Comparison of ENCODE assay signal across 8 cellular contexts in genomic region chr7:149125864-149126661, GRCh38. TPM values are rescaled to one million over a fixed set of nuclear protein-coding genes. Genes with fewer than 3 reads are reported as not detected.
DNase-seq lines count a peak whose midpoint lies in the region; ATAC-seq and TF ChIP-seq lines count a peak whose summit lies in the region.

A gene with protein sequence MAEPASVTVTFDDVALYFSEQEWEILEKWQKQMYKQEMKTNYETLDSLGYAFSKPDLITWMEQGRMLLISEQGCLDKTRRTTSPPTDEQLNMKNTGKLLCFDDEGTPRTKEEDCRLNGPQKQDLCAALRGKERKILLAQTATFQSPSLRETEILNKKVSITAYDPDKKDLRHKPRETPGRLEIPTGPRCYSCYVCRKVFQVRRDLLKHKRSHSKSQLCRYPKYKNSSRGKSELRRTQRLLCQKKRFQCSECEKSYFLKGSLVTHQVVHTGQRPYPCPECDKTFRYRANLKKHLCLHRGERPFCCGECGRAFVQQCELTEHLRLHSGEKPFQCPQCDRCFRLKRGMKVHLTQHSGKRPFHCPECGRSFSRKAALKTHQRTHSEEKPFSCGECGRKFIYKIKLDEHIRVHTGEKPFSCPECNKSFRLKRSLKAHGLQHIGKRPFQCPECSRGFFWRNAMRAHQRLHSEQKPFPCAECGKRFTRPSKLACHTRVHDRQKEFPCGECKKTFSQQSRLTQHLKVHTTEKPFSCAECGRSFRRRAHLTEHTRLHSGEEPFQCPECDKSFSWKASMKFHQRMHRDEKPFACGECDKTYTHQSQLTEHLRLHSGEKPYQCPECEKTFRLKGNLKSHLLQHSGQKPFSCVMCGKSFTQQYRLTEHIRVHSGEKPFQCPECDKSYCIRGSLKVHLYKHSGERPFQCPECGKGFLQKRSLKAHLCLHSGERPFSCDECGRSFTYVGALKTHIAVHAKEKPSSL (minus strand): TSS chr7:149126324. CDS start chr7:149126213, 111 bp downstream.

- peak; percentile 74 for DNase-seq in GF-D8 (lab: John Stamatoyannopoulos, UW)
- DNase-seq in HAP-1 (ENCODE audit: low spot score in 2 of 2) = peak; percentile 78 to 94
- DNase-seq in M059J (ENCODE audit: low read depth) = peak; percentile 90
- peak; percentile 38 for DNase-seq in SHP77 treated with DMSO at 0.1 percent for 48 hours (lab: John Stamatoyannopoulos, UW)
- peak; percentile 91 for DNase-seq in activated gamma-delta T cell treated with anti-CD3 and anti-CD28 coated beads, Interleukin-2, amount 50 U/mL, for 16 hours (ENCODE audit: low read depth)
- DNase-seq in foreskin keratinocyte = peak; percentile 59 to 78
- DNase-seq in superior temporal gyrus (ENCODE audit: extremely low spot score) = peak; percentile 93

- peaks cover 23% of the 10 kb centered on the region for H3K36me3 ChIP-seq in HAP-1 (replicated peaks)
- H3K36me3 ChIP-seq in neutrophil = peaks cover 4% of the 10 kb centered on the region

- H3K4me3 ChIP-seq in HAP-1 (peak within 1 kb of the TSS; percentile 90), neutrophil (ENCODE audit: low read depth in 1 of 2, low read length in 1 of 2) (peak within 1 kb of the TSS; percentile 92 to 99)

- H3K27me3 ChIP-seq in HAP-1 (ENCODE audit: low read depth) = no peaks in the 10 kb centered on the region
- no peaks in the 10 kb centered on the region for H3K27me3 ChIP-seq in foreskin keratinocyte
- H3K27me3 ChIP-seq in neutrophil = no peaks in the 10 kb centered on the region

- H3K9me3 ChIP-seq in HAP-1 = peaks cover 12% of the 10 kb centered on the region; the same call in 1 of the 2 replicates
- no peaks in the 10 kb centered on the region for H3K9me3 ChIP-seq in neutrophil

- in situ Hi-C loops in HAP-1 (cut with MboI; ENCODE audit: low sequenced_read_pairs) = no loop called here

- H3K27ac ChIP-seq in foreskin keratinocyte (peak within 1 kb of the TSS; percentile 91), neutrophil (peak within 1 kb of the TSS; percentile 94)

- ATAC-seq in foreskin keratinocyte = peak; percentile 90

- TF ChIP-seq CTCF in foreskin keratinocyte (conservative IDR thresholded peaks at IDR 0.05) (peak; percentile 99), neutrophil (IDR thresholded peaks at IDR 0.05) (peak; percentile 98)

- H3K4me1 ChIP-seq in HAP-1 = peaks cover 7% of the 10 kb centered on the region; the same call in 1 of the 2 replicates
- H3K4me1 ChIP-seq in foreskin keratinocyte = peaks cover 5% of the 10 kb centered on the region
- peaks cover 16 to 20% of the 10 kb centered on the region in 2 experiments for H3K4me1 ChIP-seq in neutrophil (ENCODE audit: control insufficient read depth in 1 of 2, insufficient read depth in 1 of 2, low read depth in 1 of 2, low read length in 1 of 2)

RNA-seq across cellular contexts. Expression of the gene that starts here (rescaled TPM):
- 1.1 and 3.1 TPM in 2 replicates for total RNA-seq in M059J (2014; rRNA removed; shearing (Covaris generic))
- total RNA-seq in foreskin keratinocyte = 1.7 and 3.0 TPM in 2 replicates
- 0.95 and 1.1 TPM in 2 replicates for polyA plus RNA-seq in foreskin keratinocyte

Comparison
In these comparisons a context has a peak if more than half of its experiments do, and no peak if none do; other contexts are left out.
1. Peak in every context shown above with its lines: DNase-seq, ATAC-seq, H3K4me3 ChIP-seq and H3K27ac ChIP-seq.
2. DNase-seq: peak in every context shown above with its lines; median percentile 93 in superior temporal gyrus; 91 in activated gamma-delta T cell treated with anti-CD3 and anti-CD28 coated beads, Interleukin-2, amount 50 U/mL, for 16 hours; 90 in M059J; 86 in HAP-1; 74 in GF-D8; 68 in foreskin keratinocyte; 38 in SHP77 treated with DMSO at 0.1 percent for 48 hours.